In the genomic region with DNA sequence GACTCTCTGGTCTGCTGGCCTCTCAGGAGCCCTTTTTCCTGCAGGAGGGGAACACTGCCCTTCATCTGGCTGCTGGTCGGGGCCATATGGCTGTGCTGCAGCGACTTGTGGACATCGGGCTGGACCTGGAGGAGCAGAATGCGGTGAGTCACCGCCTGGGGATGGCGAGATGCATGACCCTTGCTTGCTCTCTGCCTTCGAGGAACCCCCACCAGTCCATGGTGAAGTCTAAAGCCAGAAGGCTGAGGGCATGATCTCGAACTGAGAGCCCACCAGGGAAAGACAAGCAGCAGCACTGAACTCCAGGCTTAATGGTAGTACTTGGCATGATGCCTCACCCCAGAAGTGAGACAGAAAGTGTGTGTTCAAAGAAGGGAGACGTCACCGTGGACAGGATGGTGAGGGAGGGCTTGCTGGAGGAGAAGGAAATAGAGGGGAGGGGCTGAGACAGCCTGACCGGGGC, we compare ENCODE assay signal across 18 cellular contexts. TPM values are rescaled to one million over a fixed set of nuclear protein-coding genes. Genes with fewer than 3 reads are reported as not detected.
DNase-seq lines count a peak whose midpoint lies in the region; TF ChIP-seq lines count a peak whose summit lies in the region.
"Had no signal": no experiment of that assay in that cellular context is flagged by ENCODE, and none has a peak within 500 bp of the region (broad histone marks: within the 10 kb centered on the region; RNA-seq: fewer than 3 reads in every experiment).

No MANE protein-coding gene starts in this region.

- H3K4me3 Mint-ChIP-seq in nephron progenitor cell = no peak overlapping the region
- H3K4me3 Mint-ChIP-seq: activated naive CD8-positive, alpha-beta T cell; CD4-positive, CD25-positive, alpha-beta regulatory T cell had no signal

- H3K9ac ChIP-seq in KMS-11 = peak overlapping the region; percentile 61

- H3K27me3 ChIP-seq in KMS-11 (ENCODE audit: insufficient read depth, low read depth) = no peaks in the 10 kb centered on the region
- no peaks in the 10 kb centered on the region for H3K27me3 ChIP-seq in spleen (replicated peaks in 1 of 7)
- H3K27me3 ChIP-seq: gastrocnemius medialis, sigmoid colon had no signal

- H3K4me1 Mint-ChIP-seq in nephron progenitor cell = peaks cover 31% of the 10 kb centered on the region

- peaks cover 10% of the 10 kb centered on the region for H3K27me3 Mint-ChIP-seq in nephron progenitor cell (ENCODE audit: low read depth, poor library complexity)
- H3K27me3 Mint-ChIP-seq: activated naive CD8-positive, alpha-beta T cell; CD4-positive, CD25-positive, alpha-beta regulatory T cell; naive thymus-derived CD8-positive, alpha-beta T cell had no signal

- POLR2A ChIA-PET in RWPE1 (lab: Yijun Ruan, JAX; ENCODE audit: low non-redundant PET) = no interaction called here

- peak overlapping the region; percentile 93 for H3K4me2 ChIP-seq in KMS-11

- peak overlapping the region; percentile 53 for H3K27ac Mint-ChIP-seq in nephron progenitor cell
- H3K27ac Mint-ChIP-seq: activated naive CD8-positive, alpha-beta T cell; naive thymus-derived CD8-positive, alpha-beta T cell had no signal

- H2AFZ ChIP-seq in KMS-11 (ENCODE audit: low read depth) = peak overlapping the region; percentile 82

- DNase-seq in D341Med (ENCODE audit: low spot score) = peak; percentile 9
- peak; percentile 74 for DNase-seq in choroid plexus epithelial cell (ENCODE audit: low read depth)
- no peak for DNase-seq in nephron progenitor cell
- no peak for DNase-seq in spleen
- no peak for DNase-seq in midbrain (lab: John Stamatoyannopoulos, UW)
- DNase-seq in RWPE1 (ENCODE audit: low spot score) = no peak
- DNase-seq in GM20000 (ENCODE audit: low spot score) = no peak
- DNase-seq: CD4-positive, CD25-positive, alpha-beta regulatory T cell; cortex of kidney; gastrocnemius medialis; GF-D8; naive thymus-derived CD8-positive, alpha-beta T cell; NCI-H146; NCI-H526; Right ventricle myocardium superior; sigmoid colon had no signal

- no peaks in the 10 kb centered on the region for H4K20me1 ChIP-seq in KMS-11 (ENCODE audit: insufficient read depth)

- H3K4me3 ChIP-seq in KMS-11 (IDR thresholded peaks at IDR 0.05; ENCODE audit: insufficient read depth, low read depth, low read length) (no peak overlapping the region), choroid plexus epithelial cell (ENCODE audit: low read depth, low read length) (no peak overlapping the region), spleen (no peak overlapping the region)
- H3K4me3 ChIP-seq: gastrocnemius medialis, sigmoid colon had no signal

- H3K79me2 ChIP-seq in KMS-11 (ENCODE audit: insufficient read depth, low read depth) = no peaks in the 10 kb centered on the region

- peaks cover 53% of the 10 kb centered on the region for H3K4me1 ChIP-seq in KMS-11 (ENCODE audit: low read depth, poor library complexity, severe bottlenecking)
- H3K4me1 ChIP-seq in spleen = peaks cover 0 to 20% (median 2%) of the 10 kb centered on the region in 6 donors
- H3K4me1 ChIP-seq: gastrocnemius medialis, sigmoid colon had no signal

- 63 to 77% (median 71%) methylated on average over 6 to 11 of the region's 11 CpGs for WGBS in spleen, 5 donors

- H3K9me3 Mint-ChIP-seq in nephron progenitor cell = peaks cover 7% of the 10 kb centered on the region
- H3K9me3 Mint-ChIP-seq: CD4-positive, CD25-positive, alpha-beta regulatory T cell; naive thymus-derived CD8-positive, alpha-beta T cell had no signal

- H3K27ac ChIP-seq in KMS-11 (peak overlapping the region; percentile 89), spleen (peak overlapping the region in 1 of 8 donors; percentile 18), RWPE1 (no peak overlapping the region)
- H3K27ac ChIP-seq: gastrocnemius medialis, sigmoid colon had no signal

- CTCF ChIA-PET in RWPE1 (lab: Yijun Ruan, JAX) = no interaction called here

- peaks cover 15% of the 10 kb centered on the region for H3K36me3 Mint-ChIP-seq in nephron progenitor cell (ENCODE audit: low read depth)

- no peaks in the 10 kb centered on the region for H3K9me3 ChIP-seq in spleen
- H3K9me3 ChIP-seq: gastrocnemius medialis, sigmoid colon had no signal

- TF ChIP-seq CTCF in KMS-11 (conservative IDR thresholded peaks at IDR 0.05; ENCODE audit: low read depth, low read length) (no peak), choroid plexus epithelial cell (conservative IDR thresholded peaks at IDR 0.05; ENCODE audit: low read depth, low read length) (no peak), nephron progenitor cell (IDR thresholded peaks at IDR 0.05) (no peak), spleen (IDR thresholded peaks at IDR 0.05 in 8 of 11, conservative IDR thresholded peaks at IDR 0.05 in 3 of 11) (no peak), RWPE1 (conservative IDR thresholded peaks at IDR 0.05; ENCODE audit: low read depth) (no peak), GM20000 (IDR thresholded peaks at IDR 0.05; ENCODE audit: extremely low read depth, missing control alignments) (no peak)

- H3K36me3 ChIP-seq in KMS-11 (ENCODE audit: insufficient read depth) (no peaks in the 10 kb centered on the region), spleen (peaks cover 0 to 95% (median 33%) of the 10 kb centered on the region in 6 donors)
- H3K36me3 ChIP-seq: gastrocnemius medialis had no signal

- TF ChIP-seq POLR2A in spleen (IDR thresholded peaks at IDR 0.05) = no peak

- intact Hi-C loops in spleen (cut with DNase I; ENCODE audit: low total_unique reads) = no loop called here

RNA-seq across cellular contexts. Expression of gene ANKDD1A, which starts 19.1 kb away (rescaled TPM):
- 10 to 100 TPM; 20.7 to 71.1 (median 48.2) TPM for total RNA-seq in spleen
- polyA plus RNA-seq in spleen = 10 to 100 TPM in 2 of 3 donors, 1 to 10 TPM in 1; 5.7 to 19.9 (median 11.7) TPM

RNA-seq across cellular contexts. Expression of gene SPG21, which starts 58.9 kb away (rescaled TPM):
- 100 to 1,000 TPM in 1 of 7 donors, 10 to 100 TPM in 6; 78.1 to 101 (median 82.2) TPM for total RNA-seq in spleen
- 10 to 100 TPM; 48.9 to 63.7 (median 61.9) TPM for polyA plus RNA-seq in spleen

Comparison
In these comparisons a context has a peak if more than half of its experiments do, and no peak if none do; other contexts are left out.
1. DNase-seq: peak in D341Med (single experiment) and choroid plexus epithelial cell (single experiment); none in nephron progenitor cell (single experiment), spleen (single experiment), midbrain (single experiment), RWPE1 (single experiment) and GM20000 (single experiment).